Comparison of ENCODE assay signal across 21 cellular contexts in genomic region chr9:109082091-109082620, GRCh38.
"Had no signal": no experiment of that assay in that cellular context is flagged by ENCODE, and none has a peak within 500 bp of the region (broad histone marks: within the 10 kb centered on the region; RNA-seq: fewer than 3 reads in every experiment).

No MANE protein-coding gene starts in this region.

- FAIRE-seq: urothelium cell line had no signal

- H3K9me3 Mint-ChIP-seq: naive thymus-derived CD4-positive, alpha-beta T cell had no signal

- ATAC-seq: heart left ventricle; naive thymus-derived CD4-positive, alpha-beta T cell; psoas muscle had no signal

- H3K4me3 ChIP-seq: dorsolateral prefrontal cortex, heart left ventricle, left ventricle myocardium inferior, lung, psoas muscle, sigmoid colon, skin epidermis, stomach had no signal

- H3K9me3 ChIP-seq: heart left ventricle, left ventricle myocardium inferior, neutrophil, psoas muscle, sigmoid colon, stomach had no signal

- H3K27ac ChIP-seq: dorsolateral prefrontal cortex, heart left ventricle, left ventricle myocardium inferior, neutrophil, psoas muscle, sigmoid colon, skin epidermis, stomach had no signal

- DNase-seq: cortex of kidney; dorsolateral prefrontal cortex; effector CD8-positive, alpha-beta T cell; foreskin melanocyte; heart left ventricle; hypothalamus; kidney glomerular epithelial cell; left ventricle myocardium inferior; mesenchymal stem cell; naive thymus-derived CD4-positive, alpha-beta T cell; psoas muscle; retina; sigmoid colon; stimulated activated CD4-positive, alpha-beta T cell treated with anti-CD3 and anti-CD28 coated beads, Interleukin-12 subunit alpha, Interleukin-12 subunit beta, amount 100 ng/mL, for 4 hours; stimulated activated naive CD4-positive, alpha-beta T cell; stomach; trophoblast cell had no signal

- H3K27me3 ChIP-seq: dorsolateral prefrontal cortex, heart left ventricle, neutrophil, sigmoid colon, stomach had no signal

- H3K4me1 ChIP-seq: psoas muscle had no signal

- H3K27me3 Mint-ChIP-seq: naive thymus-derived CD4-positive, alpha-beta T cell had no signal

- H3K4me3 Mint-ChIP-seq: naive thymus-derived CD4-positive, alpha-beta T cell had no signal
